In the genomic region with DNA sequence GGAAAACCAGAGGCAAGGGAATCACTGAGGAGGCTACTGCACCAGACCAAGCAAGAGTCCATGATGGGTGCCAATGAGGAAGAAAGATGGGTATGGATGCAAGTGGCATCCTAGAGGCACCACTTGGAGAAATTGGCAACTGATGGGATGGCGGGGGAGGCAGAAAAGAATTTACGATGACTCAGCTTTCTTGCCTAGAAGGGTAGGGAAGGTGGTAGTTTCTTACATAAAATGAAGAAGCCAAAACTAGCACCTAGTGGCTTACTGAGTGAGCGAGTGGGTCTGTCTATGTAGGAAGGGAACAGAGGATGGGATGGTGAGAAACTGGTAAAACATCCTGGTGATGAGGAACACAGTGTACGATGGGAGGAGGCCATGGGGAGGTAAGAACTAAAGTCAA, we compare ENCODE assay signal across 2 cellular contexts.
TF ChIP-seq lines count a peak whose summit lies in the region.

No MANE protein-coding gene starts in this region.

TF ChIP-seq in IMR-90, 13 proteins besides CTCF, POLR2A, EP300 and RAD21 (continued from another document):
- TF ChIP-seq CEBPB (IDR thresholded peaks at IDR 0.05; ENCODE audit: low read depth, low read length) (no peak), NFE2L2 (IDR thresholded peaks at IDR 0.05; ENCODE audit: low read depth, low read length) (0 out of 2 replicates have a peak, but pooled peaks have one; percentile 33), BHLHE40 (IDR thresholded peaks at IDR 0.05; ENCODE audit: low read depth, low read length) (no peak), MAZ (IDR thresholded peaks at IDR 0.05; ENCODE audit: borderline replicate concordance, low read depth, low read length) (no peak), RFX5 (IDR thresholded peaks at IDR 0.05; ENCODE audit: low read depth, low read length) (no peak)
- TF ChIP-seq, protein P1, sequence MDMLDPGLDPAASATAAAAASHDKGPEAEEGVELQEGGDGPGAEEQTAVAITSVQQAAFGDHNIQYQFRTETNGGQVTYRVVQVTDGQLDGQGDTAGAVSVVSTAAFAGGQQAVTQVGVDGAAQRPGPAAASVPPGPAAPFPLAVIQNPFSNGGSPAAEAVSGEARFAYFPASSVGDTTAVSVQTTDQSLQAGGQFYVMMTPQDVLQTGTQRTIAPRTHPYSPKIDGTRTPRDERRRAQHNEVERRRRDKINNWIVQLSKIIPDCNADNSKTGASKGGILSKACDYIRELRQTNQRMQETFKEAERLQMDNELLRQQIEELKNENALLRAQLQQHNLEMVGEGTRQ (IDR thresholded peaks at IDR 0.05; ENCODE audit: low read depth, low read length): no peak

TF ChIP-seq in K562, 482 proteins besides CTCF, POLR2A, EP300 and RAD21 (continued from another document):
- TF ChIP-seq C11orf30 (IDR thresholded peaks at IDR 0.05; ENCODE audit: low read depth) (peak; percentile 88), MAFK (IDR thresholded peaks at IDR 0.05; ENCODE audit: low read length) (peak; percentile 88), ZNF778 (CRISPR knock-in tag; IDR thresholded peaks at IDR 0.05) (no peak), HNRNPK (IDR thresholded peaks at IDR 0.05; ENCODE audit: low read depth, low read length, poor library complexity, severe bottlenecking) (no peak), SRSF7 (optimal IDR thresholded peaks at IDR 0.05; ENCODE audit: low read depth, low read length) (no peak), MAZ (CRISPR knock-in tag; conservative IDR thresholded peaks at IDR 0.05 in 1 of 2, IDR thresholded peaks at IDR 0.05 in 1 of 2) (no peak), NFE2 (IDR thresholded peaks at IDR 0.05; ENCODE audit: low read depth) (peak; percentile 31; the same call in 1 of the 2 replicates), MAFF (IDR thresholded peaks at IDR 0.05; ENCODE audit: low read length) (peak; percentile 87), SMARCA5 (IDR thresholded peaks at IDR 0.05) (no peak), ETV1 (tag; conservative IDR thresholded peaks at IDR 0.05; ENCODE audit: low read depth) (no peak), ZNF316 (IDR thresholded peaks at IDR 0.05) (peak; percentile 94)
- TF ChIP-seq, protein P2, sequence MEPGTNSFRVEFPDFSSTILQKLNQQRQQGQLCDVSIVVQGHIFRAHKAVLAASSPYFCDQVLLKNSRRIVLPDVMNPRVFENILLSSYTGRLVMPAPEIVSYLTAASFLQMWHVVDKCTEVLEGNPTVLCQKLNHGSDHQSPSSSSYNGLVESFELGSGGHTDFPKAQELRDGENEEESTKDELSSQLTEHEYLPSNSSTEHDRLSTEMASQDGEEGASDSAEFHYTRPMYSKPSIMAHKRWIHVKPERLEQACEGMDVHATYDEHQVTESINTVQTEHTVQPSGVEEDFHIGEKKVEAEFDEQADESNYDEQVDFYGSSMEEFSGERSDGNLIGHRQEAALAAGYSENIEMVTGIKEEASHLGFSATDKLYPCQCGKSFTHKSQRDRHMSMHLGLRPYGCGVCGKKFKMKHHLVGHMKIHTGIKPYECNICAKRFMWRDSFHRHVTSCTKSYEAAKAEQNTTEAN (CRISPR knock-in tag; IDR thresholded peaks at IDR 0.05): no peak
